18 cellular contexts compared by ENCODE assay signal in the genomic region with DNA sequence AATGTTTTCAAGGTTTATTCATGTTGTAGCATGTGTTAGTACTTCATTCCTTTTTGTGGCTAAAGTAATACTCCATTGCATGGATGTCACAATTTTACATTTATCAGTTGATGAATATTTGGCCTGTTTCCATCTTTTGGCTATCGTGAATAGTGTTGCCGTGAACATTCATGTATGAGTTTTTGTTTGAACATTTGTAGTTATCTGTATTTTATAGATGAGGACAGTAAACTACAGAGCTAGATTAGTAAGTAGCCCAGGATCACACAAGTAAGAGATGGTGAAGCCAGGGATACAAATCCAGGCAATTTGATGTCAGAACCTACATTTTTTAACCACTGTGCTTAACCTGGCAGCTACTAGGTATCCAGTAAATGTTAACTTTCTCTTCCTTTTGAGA.
DNase-seq lines count a peak whose midpoint lies in the region; ATAC-seq and TF ChIP-seq lines count a peak whose summit lies in the region.
"Had no signal": no experiment of that assay in that cellular context is flagged by ENCODE, and none has a peak within 500 bp of the region (broad histone marks: within the 10 kb centered on the region; RNA-seq: fewer than 3 reads in every experiment).

No MANE protein-coding gene starts in this region.

- no peaks in the 10 kb centered on the region for H3K9me3 Mint-ChIP-seq in WTC11
- H3K9me3 Mint-ChIP-seq: activated naive CD4-positive, alpha-beta T cell treated with anti-CD3 and anti-CD28 coated beads for 36 hours; CD4-positive, CD25-positive, alpha-beta regulatory T cell had no signal

- peak; percentile 7 for DNase-seq in A172 (ENCODE audit: low spot score)
- DNase-seq in HL-60 (ENCODE audit: low read depth in 1 of 2, low spot score in 1 of 2), result peak in 1 of 2 experiments; percentile 13
- no peak for DNase-seq in WTC11 (ENCODE audit: low spot score)
- DNase-seq in foreskin keratinocyte, result peak in 1 of 2 donors; percentile 15
- DNase-seq: activated naive CD4-positive, alpha-beta T cell treated with anti-CD3 and anti-CD28 coated beads for 36 hours; activated T-cell treated with anti-CD3 and anti-CD28 coated beads for 4 hours; CD4-positive, CD25-positive, alpha-beta regulatory T cell; DMS79; dorsolateral prefrontal cortex; NCI-H1092 treated with DMSO at 0.1 percent for 48 hours; NCI-H524; stimulated activated naive CD4-positive, alpha-beta T cell had no signal

- H3K36me3 Mint-ChIP-seq in WTC11, result peaks cover 30% of the 10 kb centered on the region

- H3K4me1 Mint-ChIP-seq in WTC11, result peaks cover 9% of the 10 kb centered on the region

- POLR2A ChIA-PET in WTC11 (lab: Charles Lee), result no interaction called here

- H3K4me3 Mint-ChIP-seq in WTC11, result no peak overlapping the region
- H3K4me3 Mint-ChIP-seq: activated naive CD4-positive, alpha-beta T cell treated with anti-CD3 and anti-CD28 coated beads for 36 hours; CD4-positive, CD25-positive, alpha-beta regulatory T cell had no signal

- TF ChIP-seq CTCF in HL-60 (IDR thresholded peaks at IDR 0.05; ENCODE audit: insufficient read depth, low read length) (no peak), WTC11 (IDR thresholded peaks at IDR 0.05) (no peak), foreskin keratinocyte (conservative IDR thresholded peaks at IDR 0.05) (no peak)

- peaks cover 11% of the 10 kb centered on the region for H3K4me1 ChIP-seq in foreskin keratinocyte
- H3K4me1 ChIP-seq: tibial nerve had no signal

- H3K27me3 ChIP-seq in HL-60 (ENCODE audit: insufficient read depth, poor library complexity, severe bottlenecking), result no peaks in the 10 kb centered on the region
- no peaks in the 10 kb centered on the region for H3K27me3 ChIP-seq in foreskin keratinocyte
- H3K27me3 ChIP-seq: dorsolateral prefrontal cortex, tibial nerve had no signal

- H3K27me3 Mint-ChIP-seq in WTC11 (ENCODE audit: low read depth), result no peaks in the 10 kb centered on the region
- H3K27me3 Mint-ChIP-seq: CD4-positive, CD25-positive, alpha-beta regulatory T cell had no signal

- no peak overlapping the region for H3K4me3 ChIP-seq in HL-60 (replicated peaks; ENCODE audit: insufficient read depth, low read length)
- H3K4me3 ChIP-seq: dorsolateral prefrontal cortex, tibial nerve had no signal

- H3K27ac Mint-ChIP-seq in WTC11, result peak overlapping the region; percentile 8; the same call in 1 of the 2 replicates
- H3K27ac Mint-ChIP-seq: activated naive CD4-positive, alpha-beta T cell treated with anti-CD3 and anti-CD28 coated beads for 36 hours; CD4-positive, CD25-positive, alpha-beta regulatory T cell had no signal

- ATAC-seq in WTC11 (no peak), foreskin keratinocyte (peak; percentile 44), GM21825 (IDR thresholded peaks at IDR 0.05; ENCODE audit: unreplicated experiment) (no peak), GM21515 (IDR thresholded peaks at IDR 0.05; ENCODE audit: unreplicated experiment) (no peak), HG03520 (IDR thresholded peaks at IDR 0.05; ENCODE audit: unreplicated experiment) (no peak), HG03342 (IDR thresholded peaks at IDR 0.05; ENCODE audit: unreplicated experiment) (no peak)

- H3K27ac ChIP-seq in HL-60 (replicated peaks), result peak overlapping the region; percentile 25
- peak overlapping the region; percentile 96 for H3K27ac ChIP-seq in foreskin keratinocyte
- H3K27ac ChIP-seq: KMS-11 had no signal

- CTCF ChIA-PET in WTC11 (lab: Charles Lee), result no interaction called here

TF ChIP-seq in WTC11, 78 proteins besides CTCF, POLR2A, EP300 and RAD21:
- TF ChIP-seq ATF1 (CRISPR knock-in tag; IDR thresholded peaks at IDR 0.05) (no peak), ZNF423 (CRISPR knock-in tag; IDR thresholded peaks at IDR 0.05) (no peak), SP1 (CRISPR knock-in tag; conservative IDR thresholded peaks at IDR 0.05) (no peak), GABPB1 (CRISPR knock-in tag; IDR thresholded peaks at IDR 0.05) (no peak), RORB (CRISPR knock-in tag; IDR thresholded peaks at IDR 0.05) (no peak), ELF4 (CRISPR knock-in tag; IDR thresholded peaks at IDR 0.05; ENCODE audit: low read depth) (no peak)
- TF ChIP-seq, protein P1, sequence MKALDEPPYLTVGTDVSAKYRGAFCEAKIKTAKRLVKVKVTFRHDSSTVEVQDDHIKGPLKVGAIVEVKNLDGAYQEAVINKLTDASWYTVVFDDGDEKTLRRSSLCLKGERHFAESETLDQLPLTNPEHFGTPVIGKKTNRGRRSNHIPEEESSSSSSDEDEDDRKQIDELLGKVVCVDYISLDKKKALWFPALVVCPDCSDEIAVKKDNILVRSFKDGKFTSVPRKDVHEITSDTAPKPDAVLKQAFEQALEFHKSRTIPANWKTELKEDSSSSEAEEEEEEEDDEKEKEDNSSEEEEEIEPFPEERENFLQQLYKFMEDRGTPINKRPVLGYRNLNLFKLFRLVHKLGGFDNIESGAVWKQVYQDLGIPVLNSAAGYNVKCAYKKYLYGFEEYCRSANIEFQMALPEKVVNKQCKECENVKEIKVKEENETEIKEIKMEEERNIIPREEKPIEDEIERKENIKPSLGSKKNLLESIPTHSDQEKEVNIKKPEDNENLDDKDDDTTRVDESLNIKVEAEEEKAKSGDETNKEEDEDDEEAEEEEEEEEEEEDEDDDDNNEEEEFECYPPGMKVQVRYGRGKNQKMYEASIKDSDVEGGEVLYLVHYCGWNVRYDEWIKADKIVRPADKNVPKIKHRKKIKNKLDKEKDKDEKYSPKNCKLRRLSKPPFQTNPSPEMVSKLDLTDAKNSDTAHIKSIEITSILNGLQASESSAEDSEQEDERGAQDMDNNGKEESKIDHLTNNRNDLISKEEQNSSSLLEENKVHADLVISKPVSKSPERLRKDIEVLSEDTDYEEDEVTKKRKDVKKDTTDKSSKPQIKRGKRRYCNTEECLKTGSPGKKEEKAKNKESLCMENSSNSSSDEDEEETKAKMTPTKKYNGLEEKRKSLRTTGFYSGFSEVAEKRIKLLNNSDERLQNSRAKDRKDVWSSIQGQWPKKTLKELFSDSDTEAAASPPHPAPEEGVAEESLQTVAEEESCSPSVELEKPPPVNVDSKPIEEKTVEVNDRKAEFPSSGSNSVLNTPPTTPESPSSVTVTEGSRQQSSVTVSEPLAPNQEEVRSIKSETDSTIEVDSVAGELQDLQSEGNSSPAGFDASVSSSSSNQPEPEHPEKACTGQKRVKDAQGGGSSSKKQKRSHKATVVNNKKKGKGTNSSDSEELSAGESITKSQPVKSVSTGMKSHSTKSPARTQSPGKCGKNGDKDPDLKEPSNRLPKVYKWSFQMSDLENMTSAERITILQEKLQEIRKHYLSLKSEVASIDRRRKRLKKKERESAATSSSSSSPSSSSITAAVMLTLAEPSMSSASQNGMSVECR (CRISPR knock-in tag; IDR thresholded peaks at IDR 0.05; ENCODE audit: borderline replicate concordance), result no peak
- TF ChIP-seq, protein P2, sequence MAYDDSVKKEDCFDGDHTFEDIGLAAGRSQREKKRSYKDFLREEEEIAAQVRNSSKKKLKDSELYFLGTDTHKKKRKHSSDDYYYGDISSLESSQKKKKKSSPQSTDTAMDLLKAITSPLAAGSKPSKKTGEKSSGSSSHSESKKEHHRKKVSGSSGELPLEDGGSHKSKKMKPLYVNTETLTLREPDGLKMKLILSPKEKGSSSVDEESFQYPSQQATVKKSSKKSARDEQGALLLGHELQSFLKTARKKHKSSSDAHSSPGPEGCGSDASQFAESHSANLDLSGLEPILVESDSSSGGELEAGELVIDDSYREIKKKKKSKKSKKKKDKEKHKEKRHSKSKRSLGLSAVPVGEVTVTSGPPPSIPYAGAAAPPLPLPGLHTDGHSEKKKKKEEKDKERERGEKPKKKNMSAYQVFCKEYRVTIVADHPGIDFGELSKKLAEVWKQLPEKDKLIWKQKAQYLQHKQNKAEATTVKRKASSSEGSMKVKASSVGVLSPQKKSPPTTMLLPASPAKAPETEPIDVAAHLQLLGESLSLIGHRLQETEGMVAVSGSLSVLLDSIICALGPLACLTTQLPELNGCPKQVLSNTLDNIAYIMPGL (CRISPR knock-in tag; IDR thresholded peaks at IDR 0.05), result no peak
TF ChIP-seq in WTC11: peak in this region for 0.
